Comparison of ENCODE assay signal across 1 cellular context in the genomic region with DNA sequence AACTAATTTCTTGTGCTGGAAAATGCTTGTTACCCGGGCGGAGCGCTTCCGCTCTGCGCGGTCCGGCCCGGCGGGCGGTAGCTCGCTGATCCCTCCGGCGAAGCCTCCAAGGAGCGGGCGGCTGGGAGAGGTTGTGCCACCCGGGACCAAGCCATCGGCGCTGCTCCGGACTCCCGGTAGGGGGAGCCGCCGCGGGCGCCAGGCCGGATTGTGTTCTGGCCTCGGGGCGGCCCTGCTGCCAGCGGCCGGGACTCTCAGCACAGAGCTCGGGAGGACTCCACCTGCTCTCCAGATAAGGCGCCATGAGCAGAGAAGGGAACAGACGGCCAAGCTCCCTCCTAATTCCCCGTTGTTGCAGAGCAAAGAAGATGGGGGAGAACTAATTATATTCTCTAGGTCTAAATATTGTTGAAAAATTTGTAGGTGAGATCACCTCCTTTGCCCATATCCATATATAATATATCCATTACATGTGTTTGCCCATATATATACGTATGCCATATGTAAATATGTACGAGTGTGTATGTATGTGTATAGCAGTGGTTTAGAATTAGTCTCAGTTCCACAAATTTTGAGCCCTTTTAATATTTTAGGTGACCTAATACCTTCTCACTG.
A peak's percentile ranks its signal among the peaks of the same experiment; 100 is the strongest.
TF ChIP-seq lines count a peak whose summit lies in the region.

No MANE protein-coding gene starts in this region.

TF ChIP-seq in HepG2, 621 proteins besides CTCF, POLR2A, EP300 and RAD21 (continued from another document and continues in another):
- TF ChIP-seq ZNF766 (CRISPR knock-in tag; IDR thresholded peaks at IDR 0.05; ENCODE audit: borderline replicate concordance) (0 out of 2 replicates have a peak, but pooled peaks have one; percentile 36), TFAP4 (IDR thresholded peaks at IDR 0.05; ENCODE audit: borderline replicate concordance, low read depth) (no peak), ZNF484 (CRISPR knock-in tag; IDR thresholded peaks at IDR 0.05; ENCODE audit: borderline replicate concordance, low read depth) (no peak), ZNF337 (CRISPR knock-in tag; IDR thresholded peaks at IDR 0.05; ENCODE audit: borderline replicate concordance, low read depth) (no peak), PAWR (CRISPR knock-in tag; IDR thresholded peaks at IDR 0.05; ENCODE audit: borderline replicate concordance) (no peak), ZNF280D (CRISPR knock-in tag; IDR thresholded peaks at IDR 0.05) (no peak), ZSCAN25 (CRISPR knock-in tag; IDR thresholded peaks at IDR 0.05) (peak; percentile 55; the same call in 1 of the 2 replicates), KDM2A (CRISPR knock-in tag; IDR thresholded peaks at IDR 0.05; ENCODE audit: borderline replicate concordance, low read depth) (peak; percentile 94), SOX6 (IDR thresholded peaks at IDR 0.05) (no peak), SOX6 (CRISPR knock-in tag; IDR thresholded peaks at IDR 0.05) (peak; percentile 35), MTF1 (CRISPR knock-in tag; IDR thresholded peaks at IDR 0.05) (no peak), ZFY (CRISPR knock-in tag; IDR thresholded peaks at IDR 0.05) (peak; percentile 66), MAFK (conservative IDR thresholded peaks at IDR 0.05 in 1 of 2, IDR thresholded peaks at IDR 0.05 in 1 of 2; ENCODE audit: low read length in 2 of 2) (no peak), GABPB1 (CRISPR knock-in tag; IDR thresholded peaks at IDR 0.05) (peak; percentile 74), CENPX (CRISPR knock-in tag; IDR thresholded peaks at IDR 0.05) (no peak), CEBPZ (IDR thresholded peaks at IDR 0.05; ENCODE audit: low read length) (no peak), POGZ (CRISPR knock-in tag; IDR thresholded peaks at IDR 0.05) (0 out of 2 replicates have a peak, but pooled peaks have one; percentile 16), ZNF34 (CRISPR knock-in tag; IDR thresholded peaks at IDR 0.05; ENCODE audit: borderline replicate concordance) (no peak), ATF3 (CRISPR knock-in tag; IDR thresholded peaks at IDR 0.05) (0 out of 2 replicates have a peak, but pooled peaks have one; percentile 25), MAZ (IDR thresholded peaks at IDR 0.05; ENCODE audit: borderline replicate concordance, low read depth, low read length) (no peak), MAZ (CRISPR knock-in tag; IDR thresholded peaks at IDR 0.05; ENCODE audit: low read depth) (0 out of 2 replicates have a peak, but pooled peaks have one; percentile 45), ZSCAN20 (CRISPR knock-in tag; IDR thresholded peaks at IDR 0.05; ENCODE audit: borderline replicate concordance) (peak; percentile 72; the same call in 1 of the 2 replicates), ZSCAN31 (CRISPR knock-in tag; IDR thresholded peaks at IDR 0.05; ENCODE audit: low read depth) (peak; percentile 95), ZNF274 (CRISPR knock-in tag; IDR thresholded peaks at IDR 0.05) (peak; percentile 34; the same call in 1 of the 2 replicates), CREB3 (CRISPR knock-in tag; IDR thresholded peaks at IDR 0.05) (0 out of 2 replicates have a peak, but pooled peaks have one; percentile 56), ISL2 (CRISPR knock-in tag; IDR thresholded peaks at IDR 0.05) (peak; percentile 43; the same call in 1 of the 2 replicates), YY1 (IDR thresholded peaks at IDR 0.05; ENCODE audit: insufficient read depth, insufficient replicate concordance, low read depth, low read length) (peak; percentile 70), ZNF326 (CRISPR knock-in tag; IDR thresholded peaks at IDR 0.05; ENCODE audit: borderline replicate concordance) (no peak), PITX1 (CRISPR knock-in tag; IDR thresholded peaks at IDR 0.05) (0 out of 2 replicates have a peak, but pooled peaks have one; percentile 22), ZNF3 (CRISPR knock-in tag; IDR thresholded peaks at IDR 0.05) (no peak), KLF16 (CRISPR knock-in tag; IDR thresholded peaks at IDR 0.05) (peak in 1 of 2 experiments; percentile 42; a peak in 1 of 4 replicates), SP4 (CRISPR knock-in tag; IDR thresholded peaks at IDR 0.05) (0 out of 2 replicates have a peak, but pooled peaks have one; percentile 15), HOXA5 (CRISPR knock-in tag; IDR thresholded peaks at IDR 0.05) (peak; percentile 69; the same call in 1 of the 2 replicates), UBTF (CRISPR knock-in tag; IDR thresholded peaks at IDR 0.05) (peak; percentile 96), RBM39 (IDR thresholded peaks at IDR 0.05; ENCODE audit: low read depth, low read length, poor library complexity, severe bottlenecking) (peak; percentile 62), HOXA3 (CRISPR knock-in tag; IDR thresholded peaks at IDR 0.05) (peak; percentile 36; the same call in 1 of the 2 replicates), HMGXB4 (CRISPR knock-in tag; IDR thresholded peaks at IDR 0.05; ENCODE audit: borderline replicate concordance in 1 of 2, low read depth in 1 of 2) (peak; percentile 60 to 64; a peak in 2 of 4 replicates)
- TF ChIP-seq, protein P1, sequence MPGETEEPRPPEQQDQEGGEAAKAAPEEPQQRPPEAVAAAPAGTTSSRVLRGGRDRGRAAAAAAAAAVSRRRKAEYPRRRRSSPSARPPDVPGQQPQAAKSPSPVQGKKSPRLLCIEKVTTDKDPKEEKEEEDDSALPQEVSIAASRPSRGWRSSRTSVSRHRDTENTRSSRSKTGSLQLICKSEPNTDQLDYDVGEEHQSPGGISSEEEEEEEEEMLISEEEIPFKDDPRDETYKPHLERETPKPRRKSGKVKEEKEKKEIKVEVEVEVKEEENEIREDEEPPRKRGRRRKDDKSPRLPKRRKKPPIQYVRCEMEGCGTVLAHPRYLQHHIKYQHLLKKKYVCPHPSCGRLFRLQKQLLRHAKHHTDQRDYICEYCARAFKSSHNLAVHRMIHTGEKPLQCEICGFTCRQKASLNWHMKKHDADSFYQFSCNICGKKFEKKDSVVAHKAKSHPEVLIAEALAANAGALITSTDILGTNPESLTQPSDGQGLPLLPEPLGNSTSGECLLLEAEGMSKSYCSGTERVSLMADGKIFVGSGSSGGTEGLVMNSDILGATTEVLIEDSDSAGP (CRISPR knock-in tag; IDR thresholded peaks at IDR 0.05; ENCODE audit: borderline replicate concordance): peak; percentile 36; the same call in 1 of the 2 replicates
- TF ChIP-seq, protein P2, sequence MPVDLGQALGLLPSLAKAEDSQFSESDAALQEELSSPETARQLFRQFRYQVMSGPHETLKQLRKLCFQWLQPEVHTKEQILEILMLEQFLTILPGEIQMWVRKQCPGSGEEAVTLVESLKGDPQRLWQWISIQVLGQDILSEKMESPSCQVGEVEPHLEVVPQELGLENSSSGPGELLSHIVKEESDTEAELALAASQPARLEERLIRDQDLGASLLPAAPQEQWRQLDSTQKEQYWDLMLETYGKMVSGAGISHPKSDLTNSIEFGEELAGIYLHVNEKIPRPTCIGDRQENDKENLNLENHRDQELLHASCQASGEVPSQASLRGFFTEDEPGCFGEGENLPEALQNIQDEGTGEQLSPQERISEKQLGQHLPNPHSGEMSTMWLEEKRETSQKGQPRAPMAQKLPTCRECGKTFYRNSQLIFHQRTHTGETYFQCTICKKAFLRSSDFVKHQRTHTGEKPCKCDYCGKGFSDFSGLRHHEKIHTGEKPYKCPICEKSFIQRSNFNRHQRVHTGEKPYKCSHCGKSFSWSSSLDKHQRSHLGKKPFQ (CRISPR knock-in tag; IDR thresholded peaks at IDR 0.05; ENCODE audit: insufficient replicate concordance): no peak
- TF ChIP-seq, protein P3, sequence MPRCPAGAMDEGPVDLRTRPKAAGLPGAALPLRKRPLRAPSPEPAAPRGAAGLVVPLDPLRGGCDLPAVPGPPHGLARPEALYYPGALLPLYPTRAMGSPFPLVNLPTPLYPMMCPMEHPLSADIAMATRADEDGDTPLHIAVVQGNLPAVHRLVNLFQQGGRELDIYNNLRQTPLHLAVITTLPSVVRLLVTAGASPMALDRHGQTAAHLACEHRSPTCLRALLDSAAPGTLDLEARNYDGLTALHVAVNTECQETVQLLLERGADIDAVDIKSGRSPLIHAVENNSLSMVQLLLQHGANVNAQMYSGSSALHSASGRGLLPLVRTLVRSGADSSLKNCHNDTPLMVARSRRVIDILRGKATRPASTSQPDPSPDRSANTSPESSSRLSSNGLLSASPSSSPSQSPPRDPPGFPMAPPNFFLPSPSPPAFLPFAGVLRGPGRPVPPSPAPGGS (CRISPR knock-in tag; IDR thresholded peaks at IDR 0.05): 0 out of 2 replicates have a peak, but pooled peaks have one; percentile 42
